In the genomic region with DNA sequence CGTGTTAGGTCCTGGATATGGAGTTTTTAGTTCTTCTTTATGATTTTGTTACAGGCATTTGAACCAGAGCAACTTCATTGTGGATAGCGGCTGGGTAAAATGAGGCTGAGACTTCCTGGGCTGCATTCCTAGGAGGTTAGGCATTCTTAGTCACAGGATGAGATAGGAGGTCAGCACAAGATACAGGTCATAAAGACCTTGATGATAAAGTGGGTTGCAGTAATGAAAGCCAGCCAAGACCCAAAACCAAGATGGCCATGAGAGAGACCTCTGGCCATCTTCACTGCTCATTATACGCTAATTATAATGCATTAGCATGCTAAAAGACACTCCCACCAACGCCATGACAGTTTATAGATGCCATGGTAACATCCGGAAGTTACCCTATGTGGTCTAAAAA, we compare ENCODE assay signal across 1 cellular context.
TF ChIP-seq lines count a peak whose summit lies in the region.

No MANE protein-coding gene starts in this region.

TF ChIP-seq in HCT116, 20 proteins besides CTCF, POLR2A, EP300 and RAD21 (continued from another document):
- TF ChIP-seq, protein P1, sequence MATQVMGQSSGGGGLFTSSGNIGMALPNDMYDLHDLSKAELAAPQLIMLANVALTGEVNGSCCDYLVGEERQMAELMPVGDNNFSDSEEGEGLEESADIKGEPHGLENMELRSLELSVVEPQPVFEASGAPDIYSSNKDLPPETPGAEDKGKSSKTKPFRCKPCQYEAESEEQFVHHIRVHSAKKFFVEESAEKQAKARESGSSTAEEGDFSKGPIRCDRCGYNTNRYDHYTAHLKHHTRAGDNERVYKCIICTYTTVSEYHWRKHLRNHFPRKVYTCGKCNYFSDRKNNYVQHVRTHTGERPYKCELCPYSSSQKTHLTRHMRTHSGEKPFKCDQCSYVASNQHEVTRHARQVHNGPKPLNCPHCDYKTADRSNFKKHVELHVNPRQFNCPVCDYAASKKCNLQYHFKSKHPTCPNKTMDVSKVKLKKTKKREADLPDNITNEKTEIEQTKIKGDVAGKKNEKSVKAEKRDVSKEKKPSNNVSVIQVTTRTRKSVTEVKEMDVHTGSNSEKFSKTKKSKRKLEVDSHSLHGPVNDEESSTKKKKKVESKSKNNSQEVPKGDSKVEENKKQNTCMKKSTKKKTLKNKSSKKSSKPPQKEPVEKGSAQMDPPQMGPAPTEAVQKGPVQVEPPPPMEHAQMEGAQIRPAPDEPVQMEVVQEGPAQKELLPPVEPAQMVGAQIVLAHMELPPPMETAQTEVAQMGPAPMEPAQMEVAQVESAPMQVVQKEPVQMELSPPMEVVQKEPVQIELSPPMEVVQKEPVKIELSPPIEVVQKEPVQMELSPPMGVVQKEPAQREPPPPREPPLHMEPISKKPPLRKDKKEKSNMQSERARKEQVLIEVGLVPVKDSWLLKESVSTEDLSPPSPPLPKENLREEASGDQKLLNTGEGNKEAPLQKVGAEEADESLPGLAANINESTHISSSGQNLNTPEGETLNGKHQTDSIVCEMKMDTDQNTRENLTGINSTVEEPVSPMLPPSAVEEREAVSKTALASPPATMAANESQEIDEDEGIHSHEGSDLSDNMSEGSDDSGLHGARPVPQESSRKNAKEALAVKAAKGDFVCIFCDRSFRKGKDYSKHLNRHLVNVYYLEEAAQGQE (IDR thresholded peaks at IDR 0.05; ENCODE audit: low read depth) = no peak
- TF ChIP-seq SRF (IDR thresholded peaks at IDR 0.05; ENCODE audit: low read depth) = no peak
- TF ChIP-seq ZNF274 (IDR thresholded peaks at IDR 0.05; ENCODE audit: low read depth, low read length) = no peak
- TF ChIP-seq, protein P2, sequence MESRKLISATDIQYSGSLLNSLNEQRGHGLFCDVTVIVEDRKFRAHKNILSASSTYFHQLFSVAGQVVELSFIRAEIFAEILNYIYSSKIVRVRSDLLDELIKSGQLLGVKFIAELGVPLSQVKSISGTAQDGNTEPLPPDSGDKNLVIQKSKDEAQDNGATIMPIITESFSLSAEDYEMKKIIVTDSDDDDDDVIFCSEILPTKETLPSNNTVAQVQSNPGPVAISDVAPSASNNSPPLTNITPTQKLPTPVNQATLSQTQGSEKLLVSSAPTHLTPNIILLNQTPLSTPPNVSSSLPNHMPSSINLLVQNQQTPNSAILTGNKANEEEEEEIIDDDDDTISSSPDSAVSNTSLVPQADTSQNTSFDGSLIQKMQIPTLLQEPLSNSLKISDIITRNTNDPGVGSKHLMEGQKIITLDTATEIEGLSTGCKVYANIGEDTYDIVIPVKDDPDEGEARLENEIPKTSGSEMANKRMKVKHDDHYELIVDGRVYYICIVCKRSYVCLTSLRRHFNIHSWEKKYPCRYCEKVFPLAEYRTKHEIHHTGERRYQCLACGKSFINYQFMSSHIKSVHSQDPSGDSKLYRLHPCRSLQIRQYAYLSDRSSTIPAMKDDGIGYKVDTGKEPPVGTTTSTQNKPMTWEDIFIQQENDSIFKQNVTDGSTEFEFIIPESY (IDR thresholded peaks at IDR 0.05; ENCODE audit: extremely low read depth, insufficient replicate concordance, low read length) = no peak
- TF ChIP-seq ZFX (IDR thresholded peaks at IDR 0.05) = no peak
- TF ChIP-seq ELF1 (IDR thresholded peaks at IDR 0.05; ENCODE audit: borderline replicate concordance, low read depth) = no peak
- TF ChIP-seq CEBPB (IDR thresholded peaks at IDR 0.05; ENCODE audit: low read depth) = no peak
- TF ChIP-seq, protein P3, sequence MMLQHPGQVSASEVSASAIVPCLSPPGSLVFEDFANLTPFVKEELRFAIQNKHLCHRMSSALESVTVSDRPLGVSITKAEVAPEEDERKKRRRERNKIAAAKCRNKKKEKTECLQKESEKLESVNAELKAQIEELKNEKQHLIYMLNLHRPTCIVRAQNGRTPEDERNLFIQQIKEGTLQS (IDR thresholded peaks at IDR 0.05) = no peak
- TF ChIP-seq, protein P4, sequence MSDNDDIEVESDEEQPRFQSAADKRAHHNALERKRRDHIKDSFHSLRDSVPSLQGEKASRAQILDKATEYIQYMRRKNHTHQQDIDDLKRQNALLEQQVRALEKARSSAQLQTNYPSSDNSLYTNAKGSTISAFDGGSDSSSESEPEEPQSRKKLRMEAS (IDR thresholded peaks at IDR 0.05) = 0 out of 2 replicates have a peak, but pooled peaks have one; percentile 15
- TF ChIP-seq SIN3A (IDR thresholded peaks at IDR 0.05; ENCODE audit: low read depth) = no peak
- TF ChIP-seq POLR2AphosphoS5 (IDR thresholded peaks at IDR 0.05; ENCODE audit: low read depth, low read length) = no peak
- TF ChIP-seq SP1 (IDR thresholded peaks at IDR 0.05; ENCODE audit: low read depth) = peak; percentile 26; the same call in 1 of the 2 replicates
